In the genomic region with DNA sequence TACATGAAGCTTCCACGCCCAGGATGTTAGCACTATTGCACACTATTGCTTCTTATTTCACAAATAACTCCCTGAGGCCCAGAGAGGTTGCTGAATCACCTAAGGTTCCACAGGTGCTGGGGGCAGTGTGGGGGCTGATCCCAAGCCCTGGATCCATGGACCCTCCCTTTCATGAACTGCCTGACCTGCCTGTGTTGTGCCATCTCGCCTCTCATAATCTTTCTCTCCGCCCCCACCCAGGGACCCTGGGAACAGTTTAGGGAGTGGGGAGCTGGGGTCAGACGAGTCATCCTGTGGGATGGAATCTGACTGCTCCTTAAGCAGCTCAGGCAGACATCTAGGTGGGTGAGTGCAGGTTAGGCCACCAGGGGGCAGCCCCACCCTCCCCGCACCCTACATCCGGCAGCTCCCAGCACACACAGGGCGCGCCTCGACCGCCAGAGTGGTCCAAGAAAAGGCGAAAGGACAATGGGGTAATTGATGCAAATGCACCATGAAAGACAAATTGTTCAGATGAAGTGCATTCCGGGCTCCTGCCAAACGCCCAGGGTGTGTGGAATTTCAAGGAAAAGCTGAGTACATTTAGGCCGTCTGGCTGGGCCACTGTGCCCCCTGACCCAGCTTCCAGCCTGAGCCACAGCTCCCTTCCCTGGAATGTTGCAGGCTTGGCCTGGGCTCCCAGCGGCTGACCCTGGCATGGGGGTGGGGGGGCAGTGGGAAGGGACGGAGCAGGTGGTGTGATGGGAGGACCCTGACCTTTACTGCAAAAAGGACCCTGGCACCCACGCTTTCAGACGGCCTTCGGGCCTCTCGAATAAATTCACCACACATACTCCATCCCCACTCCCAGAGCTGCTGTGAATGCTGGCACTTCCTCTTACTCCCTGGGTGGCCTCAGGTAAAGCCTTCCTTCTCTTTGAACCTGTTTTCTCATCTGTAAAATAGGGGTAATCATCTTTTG, we compare ENCODE assay signal across 8 cellular contexts. TPM values are rescaled to one million over a fixed set of nuclear protein-coding genes. Genes with fewer than 3 reads are reported as not detected.
DNase-seq lines count a peak whose midpoint lies in the region; ATAC-seq and TF ChIP-seq lines count a peak whose summit lies in the region.

No MANE protein-coding gene starts in this region.

- no peak overlapping the region for H3K4me3 Mint-ChIP-seq in endodermal cell

- peaks cover 14% of the 10 kb centered on the region for H3K4me1 ChIP-seq in endodermal cell (ENCODE audit: control insufficient read depth, insufficient read depth, low read length)
- peaks cover 32% of the 10 kb centered on the region for H3K4me1 ChIP-seq in mesodermal cell (ENCODE audit: control insufficient read depth, insufficient read depth, low read length, poor library complexity, severe bottlenecking)

- H3K9me3 ChIP-seq in endodermal cell (ENCODE audit: control insufficient read depth, low read length), result no peaks in the 10 kb centered on the region
- no peaks in the 10 kb centered on the region for H3K9me3 ChIP-seq in mesodermal cell (ENCODE audit: control insufficient read depth, low read length)

- H3K27ac ChIP-seq in endodermal cell (ENCODE audit: low read depth, low read length), result peak overlapping the region; percentile 74
- H3K27ac ChIP-seq in mesodermal cell (ENCODE audit: low read depth, low read length, severe bottlenecking), result peak overlapping the region; percentile 24

- TF ChIP-seq CTCF in GM12872 (IDR thresholded peaks at IDR 0.05; ENCODE audit: insufficient read depth, low read depth, low read length), result peak; percentile 93
- TF ChIP-seq CTCF in endodermal cell (conservative IDR thresholded peaks at IDR 0.05), result peak; percentile 95

- peak; percentile 90 for ATAC-seq in HG02759 (IDR thresholded peaks at IDR 0.05; ENCODE audit: unreplicated experiment)

- H3K36me3 ChIP-seq in endodermal cell (ENCODE audit: control insufficient read depth, insufficient read depth, low read length) (no peaks in the 10 kb centered on the region), mesodermal cell (ENCODE audit: control insufficient read depth, insufficient read depth, low read length) (no peaks in the 10 kb centered on the region)

- H3K27me3 ChIP-seq in endodermal cell (ENCODE audit: control insufficient read depth, insufficient read depth, low read length, poor library complexity, severe bottlenecking), result no peaks in the 10 kb centered on the region

- peaks cover 9% of the 10 kb centered on the region for H3K27me3 Mint-ChIP-seq in endodermal cell (ENCODE audit: insufficient read depth)

- H3K4me1 Mint-ChIP-seq in endodermal cell, result peaks cover 13% of the 10 kb centered on the region

- H3K4me3 ChIP-seq in endodermal cell (ENCODE audit: low read length) (no peak overlapping the region), mesodermal cell (ENCODE audit: extremely low read depth, insufficient read depth, low read length, poor library complexity, severe bottlenecking) (no peak overlapping the region)

- DNase-seq in NCI-H226 (peak; percentile 66), endodermal cell (peak; percentile 95), OCI-M2 (lab: John Stamatoyannopoulos, UW; ENCODE audit: unreplicated experiment) (no peak)
- DNase-seq in activated CD4-positive, alpha-beta T cell treated with anti-CD3 and anti-CD28 coated beads, Interleukin-2, amount 50 U/mL, for 48 hours, result peak; percentile 72 to 77
- DNase-seq in stimulated activated CD8-positive, alpha-beta memory T cell treated with anti-CD3 and anti-CD28 coated beads, Interleukin-4, amount 100 ng/mL, for 24 hours (ENCODE audit: low read depth), result peak; percentile 51

- H3K27ac Mint-ChIP-seq in endodermal cell, result no peak overlapping the region

- H3K36me3 Mint-ChIP-seq in endodermal cell (ENCODE audit: low read depth), result no peaks in the 10 kb centered on the region

- no peak overlapping the region for H3K9ac ChIP-seq in endodermal cell (ENCODE audit: extremely low read depth, low read length, poor library complexity, severe bottlenecking)

- H3K9me3 Mint-ChIP-seq in endodermal cell, result no peaks in the 10 kb centered on the region

- WGBS in endodermal cell (ENCODE audit: insufficient coverage in 1 of 2, insufficient read length in 1 of 2), 2 experiments, result 39 to 58% methylated on average over 4 to 18 of the region's 20 CpGs
- 32 to 70% methylated on average over 2 to 16 of the region's 20 CpGs for WGBS in mesodermal cell (ENCODE audit: insufficient coverage in 2 of 2), 2 experiments

RNA-seq across cellular contexts. Expression of a gene that starts 20.8 kb away (rescaled TPM):
- total RNA-seq in endodermal cell, result 10 to 100 TPM in 1 of 2 donors, 1 to 10 TPM in 1; 9.6 to 15.8 TPM
- 26.6 TPM for polyA plus RNA-seq in endodermal cell (2013, experiment 1 of 2)
- polyA plus RNA-seq in endodermal cell (2013, experiment 2 of 2), result 25.3 TPM
- polyA plus RNA-seq in mesodermal cell (2013, experiment 1 of 2), result 71.4 TPM
- polyA plus RNA-seq in mesodermal cell (2013, experiment 2 of 2), result 50.9 TPM

RNA-seq across cellular contexts. Expression of a gene that starts 26.7 kb away (rescaled TPM):
- total RNA-seq in endodermal cell, result under 1 TPM in 1 of 2 donors, not detected in 1; 0.66 TPM
- polyA plus RNA-seq in endodermal cell (2013, experiment 1 of 2), result 12.6 TPM
- polyA plus RNA-seq in endodermal cell (2013, experiment 2 of 2), result 7.7 TPM
- 19.4 TPM for polyA plus RNA-seq in mesodermal cell (2013, experiment 1 of 2)
- 25.0 TPM for polyA plus RNA-seq in mesodermal cell (2013, experiment 2 of 2)

RNA-seq across cellular contexts. Expression of a gene that starts 49.1 kb away (rescaled TPM):
- total RNA-seq in endodermal cell, result 10 to 100 TPM; 13.5 to 13.6 TPM
- 1.2 TPM for polyA plus RNA-seq in endodermal cell (2013, experiment 1 of 2)
- polyA plus RNA-seq in endodermal cell (2013, experiment 2 of 2), result 0.62 TPM
- polyA plus RNA-seq in mesodermal cell (2013, experiment 1 of 2), result not detected
- not detected for polyA plus RNA-seq in mesodermal cell (2013, experiment 2 of 2)

RNA-seq across cellular contexts. Expression of a gene that starts 58.7 kb away (rescaled TPM):
- total RNA-seq in endodermal cell, result 10 to 100 TPM; 16.1 to 17.7 TPM
- polyA plus RNA-seq in endodermal cell (2013, experiment 1 of 2), result 16.1 TPM
- 21.3 TPM for polyA plus RNA-seq in endodermal cell (2013, experiment 2 of 2)
- 73.2 TPM for polyA plus RNA-seq in mesodermal cell (2013, experiment 1 of 2)
- polyA plus RNA-seq in mesodermal cell (2013, experiment 2 of 2), result 56.8 TPM
